22 cellular contexts compared by ENCODE assay signal in the genomic region with DNA sequence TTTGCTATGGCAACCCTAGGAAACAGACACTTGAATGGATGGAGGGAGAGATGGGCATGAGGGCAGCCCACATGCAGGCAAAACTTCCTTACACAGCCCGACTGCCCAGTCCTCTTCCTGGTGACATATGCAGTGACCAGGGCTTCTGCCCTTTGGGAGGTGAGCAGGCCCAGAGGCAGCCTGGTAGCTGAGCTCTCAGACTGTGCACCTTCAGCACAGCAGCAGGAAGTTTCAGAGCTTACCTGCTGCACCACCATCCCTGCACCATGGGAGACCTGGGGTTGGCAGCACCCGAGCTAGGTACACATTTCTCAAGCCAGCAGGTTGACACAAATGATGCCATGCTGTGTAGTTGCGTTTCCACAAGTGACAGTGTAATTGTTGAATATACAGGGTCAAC.
"Had no signal": no experiment of that assay in that cellular context is flagged by ENCODE, and none has a peak within 500 bp of the region (broad histone marks: within the 10 kb centered on the region; RNA-seq: fewer than 3 reads in every experiment).

No MANE protein-coding gene starts in this region.

- DNase-seq: KBM-7; MV-4-11; NCI-H1048; NCI-H1105; NCI-H1417 treated with DMSO at 0.1 percent for 48 hours; NCI-H146; NCI-H1694 treated with DMSO at 0.1 percent for 48 hours; NCI-H1930; NCI-H2227 treated with DMSO at 0.1 percent for 48 hours; NCI-H446 treated with DMSO at 0.1 percent for 48 hours; NCI-H510A treated with DMSO at 0.1 percent for 48 hours; NCI-H82; NK-92 treated with Interleukin-12 subunit alpha and Interleukin-12 subunit beta, amount 100 ng/mL, for 24 hours; PC-3; SHP77; SK-N-SH; T-helper 1 cell; T-helper 17 cell had no signal

- H3K4me3 Mint-ChIP-seq: T-helper 17 cell; T-helper 2 cell treated with Interferon-gamma antibody and Interleukin-4, amounts not matched to agents 5 μg/mL and 100 μg/mL, for 36 hours had no signal

- H3K4me2 ChIP-seq: SK-N-SH had no signal

- H3K27ac Mint-ChIP-seq: T-helper 17 cell; T-helper 2 cell treated with Interferon-gamma antibody and Interleukin-4, amounts not matched to agents 5 μg/mL and 100 μg/mL, for 36 hours had no signal

- ATAC-seq: Panc1, PC-3, T-helper 17 cell had no signal

- H3K9me3 Mint-ChIP-seq: T-helper 2 cell treated with Interferon-gamma antibody and Interleukin-4, amounts not matched to agents 5 μg/mL and 100 μg/mL, for 36 hours had no signal

- H3K9me3 ChIP-seq: SK-N-SH had no signal

- H3K27ac ChIP-seq: HL-60, RWPE1 had no signal

- H3K9ac ChIP-seq: SK-N-SH had no signal
